ENCODE assay signal across 13 cellular contexts in genomic region chr13:113819731-113820715, GRCh38. TPM values are rescaled to one million over a fixed set of nuclear protein-coding genes. Genes with fewer than 3 reads are reported as not detected.
DNase-seq lines count a peak whose midpoint lies in the region; ATAC-seq and TF ChIP-seq lines count a peak whose summit lies in the region.
"Had no signal": no experiment of that assay in that cellular context is flagged by ENCODE, and none has a peak within 500 bp of the region (broad histone marks: within the 10 kb centered on the region; RNA-seq: fewer than 3 reads in every experiment).

No MANE protein-coding gene starts in this region.

- H3K18ac ChIP-seq in H9 (ENCODE audit: insufficient read length, low read depth, low read length): no peak overlapping the region

- no peak overlapping the region for H3T11ph ChIP-seq in H9 (ENCODE audit: low read length)

- no peaks in the 10 kb centered on the region for H3K79me2 ChIP-seq in H9 (ENCODE audit: insufficient read depth, low read length)

- H2BK120ac ChIP-seq in H9 (ENCODE audit: low read depth, low read length, poor library complexity, severe bottlenecking): no peak overlapping the region

- no peak overlapping the region for H2BK5ac ChIP-seq in H9 (ENCODE audit: insufficient read length, low read length)

- H3K4me3 Mint-ChIP-seq in H9 (no peak overlapping the region), T-cell (no peak overlapping the region), type B pancreatic cell (no peak overlapping the region)
- H3K4me3 Mint-ChIP-seq in CD8-positive, alpha-beta T cell: no peak overlapping the region
- H3K4me3 Mint-ChIP-seq: GM23338; T-helper 1 cell treated with Interleukin-12 subunit alpha and Interleukin-12 subunit beta and Interleukin-4 antibody, amounts not matched to agents 30 μg/mL and 1 μg/mL, for 36 hours had no signal

- peak overlapping the region; percentile 13; the same call in 1 of the 2 replicates for H3K14ac ChIP-seq in H9 (ENCODE audit: insufficient read depth, low read length)

- no peak for ATAC-seq in CD8-positive, alpha-beta T cell
- no peak for ATAC-seq in T-cell (replicated peaks in 1 of 4)
- ATAC-seq: GM23338 had no signal

- H4K91ac ChIP-seq in H9 (ENCODE audit: insufficient read length, low read depth, low read length): no peak overlapping the region

- no peak overlapping the region for H3K9ac ChIP-seq in H9 (ENCODE audit: extremely low read depth, insufficient read length, low read length)
- H3K9ac ChIP-seq in stomach smooth muscle (ENCODE audit: low read length in 2 of 2): no peak overlapping the region

- H3K27ac ChIP-seq in H9 (ENCODE audit: insufficient read length, low read depth, low read length) (no peak overlapping the region), breast epithelium (peak overlapping the region; percentile 90 to 94), layer of hippocampus (ENCODE audit: low read depth, low read length) (peak overlapping the region; percentile 77), stomach smooth muscle (ENCODE audit: low read length) (peak overlapping the region; percentile 84)
- H3K27ac ChIP-seq in CD8-positive, alpha-beta T cell (ENCODE audit: low read depth, low read length): no peak overlapping the region

- DNase-seq in H9 (no peak), breast epithelium (ENCODE audit: low spot score in 2 of 2) (no peak), T-cell (no peak), type B pancreatic cell (ENCODE audit: extremely low spot score, unreplicated experiment) (no peak)
- no peak for DNase-seq in activated T-cell treated with anti-CD3 and anti-CD28 coated beads, Interleukin-2, amount 50 U/mL, for 1 hour
- DNase-seq in CD8-positive, alpha-beta T cell: no peak
- DNase-seq: activated CD4-positive, alpha-beta T cell treated with anti-CD3 and anti-CD28 coated beads, Interleukin-2, amount 50 U/mL, for 1 hour; activated effector memory CD4-positive, alpha-beta T cell treated with Interleukin-2 at 50 U/mL for 16 hours had no signal

- H3K27me3 Mint-ChIP-seq in H9 (ENCODE audit: low read depth) (no peaks in the 10 kb centered on the region), T-cell (no peaks in the 10 kb centered on the region), type B pancreatic cell (peaks cover 2% of the 10 kb centered on the region)
- peaks cover 2% of the 10 kb centered on the region for H3K27me3 Mint-ChIP-seq in CD8-positive, alpha-beta T cell (ENCODE audit: low read depth)

- H3K9me3 Mint-ChIP-seq in H9 (peaks cover 0 to 2% of the 10 kb centered on the region in 2 experiments; a peak in 1 of 5 replicates), T-cell (no peaks in the 10 kb centered on the region), type B pancreatic cell (no peaks in the 10 kb centered on the region)
- H3K9me3 Mint-ChIP-seq in CD8-positive, alpha-beta T cell: no peaks in the 10 kb centered on the region
- H3K9me3 Mint-ChIP-seq: T-helper 1 cell treated with Interleukin-12 subunit alpha and Interleukin-12 subunit beta and Interleukin-4 antibody, amounts not matched to agents 30 μg/mL and 1 μg/mL, for 36 hours had no signal

- intact Hi-C loops in breast epithelium (cut with DNase I; ENCODE audit: low total_unique reads): loop anchor here (10.0 kb wide), 1 partner anchor 125 kb away; no protein-coding TSS in a partner anchor
- intact Hi-C loops in CD8-positive, alpha-beta T cell (cut with DNase I, micrococcal nuclease): loop anchor here (5.0 to 10.0 kb wide), 3 partner anchors 182 to 247 kb away; no protein-coding TSS in a partner anchor

- no peaks in the 10 kb centered on the region for H3K79me1 ChIP-seq in H9 (ENCODE audit: insufficient read depth, low read depth, low read length, poor library complexity, severe bottlenecking)

- H3K4ac ChIP-seq in H9 (ENCODE audit: low read depth, low read length): no peak overlapping the region

- no peak overlapping the region for H2AK5ac ChIP-seq in H9 (ENCODE audit: insufficient read length, low read length)

- no peak overlapping the region for H2BK15ac ChIP-seq in H9 (ENCODE audit: low read depth, low read length)

- no peaks in the 10 kb centered on the region for H3K23me2 ChIP-seq in H9 (ENCODE audit: insufficient read length, low read depth, low read length, poor library complexity, severe bottlenecking)

- no peak overlapping the region for H3K56ac ChIP-seq in H9 (ENCODE audit: insufficient read length, low read depth, low read length)

- no peak overlapping the region for H2BK12ac ChIP-seq in H9 (ENCODE audit: insufficient read length, low read depth, low read length)

- TF ChIP-seq CTCF in H9 (conservative IDR thresholded peaks at IDR 0.05): no peak
- no peak for TF ChIP-seq CTCF in breast epithelium (IDR thresholded peaks at IDR 0.05)
- TF ChIP-seq CTCF in CD8-positive, alpha-beta T cell (IDR thresholded peaks at IDR 0.05): no peak
- no peak for TF ChIP-seq CTCF in type B pancreatic cell (conservative IDR thresholded peaks at IDR 0.05)

- no peaks in the 10 kb centered on the region for H3K9me3 ChIP-seq in H9 (ENCODE audit: control insufficient read depth, low read depth, low read length)
- H3K9me3 ChIP-seq in breast epithelium: no peaks in the 10 kb centered on the region
- no peaks in the 10 kb centered on the region for H3K9me3 ChIP-seq in stomach smooth muscle (ENCODE audit: control insufficient read depth in 2 of 2, low read length in 2 of 2)
- no peaks in the 10 kb centered on the region for H3K9me3 ChIP-seq in CD8-positive, alpha-beta T cell (ENCODE audit: low read length)
- H3K9me3 ChIP-seq: MG63 had no signal

- H3K27me3 ChIP-seq in H9 (ENCODE audit: insufficient read depth, low read length): no peaks in the 10 kb centered on the region
- no peaks in the 10 kb centered on the region for H3K27me3 ChIP-seq in breast epithelium
- no peaks in the 10 kb centered on the region for H3K27me3 ChIP-seq in layer of hippocampus (ENCODE audit: control insufficient read depth, insufficient read depth, low read length)
- no peaks in the 10 kb centered on the region for H3K27me3 ChIP-seq in stomach smooth muscle (ENCODE audit: control insufficient read depth in 1 of 2, insufficient read depth in 2 of 2, low read length in 2 of 2)
- H3K27me3 ChIP-seq in CD8-positive, alpha-beta T cell (ENCODE audit: insufficient read depth, low read length): no peaks in the 10 kb centered on the region
- H3K27me3 ChIP-seq: MG63 had no signal

- CTCF ChIA-PET in CD8-positive, alpha-beta T cell (lab: Charles Lee): no interaction called here
- CTCF ChIA-PET in T-cell (lab: Charles Lee): no interaction called here

- H2AFZ ChIP-seq in H9 (ENCODE audit: low read length): no peak overlapping the region
- H2AFZ ChIP-seq: GM23338 had no signal

- H3K4me1 ChIP-seq in H9 (ENCODE audit: insufficient read depth, low read length) (no peaks in the 10 kb centered on the region), breast epithelium (peaks cover 15 to 36% of the 10 kb centered on the region in 2 donors), stomach smooth muscle (ENCODE audit: control insufficient read depth, insufficient read depth, low read length) (peaks cover 58% of the 10 kb centered on the region)
- H3K4me1 ChIP-seq in CD8-positive, alpha-beta T cell (ENCODE audit: insufficient read depth, low read length): peaks cover 10% of the 10 kb centered on the region

- H3K27ac Mint-ChIP-seq in H9: no peak overlapping the region
- no peak overlapping the region for H3K27ac Mint-ChIP-seq in CD8-positive, alpha-beta T cell
- no peak overlapping the region for H3K27ac Mint-ChIP-seq in T-cell
- no peak overlapping the region for H3K27ac Mint-ChIP-seq in type B pancreatic cell
- H3K27ac Mint-ChIP-seq: GM23338; T-helper 1 cell treated with Interleukin-12 subunit alpha and Interleukin-12 subunit beta and Interleukin-4 antibody, amounts not matched to agents 30 μg/mL and 1 μg/mL, for 36 hours had no signal

- POLR2A ChIA-PET in CD8-positive, alpha-beta T cell (lab: Charles Lee): no interaction called here
- POLR2A ChIA-PET in T-cell (lab: Charles Lee): no interaction called here

- H3K36me3 Mint-ChIP-seq in H9 (ENCODE audit: insufficient read depth in 1 of 3, low read depth in 3 of 3): peaks cover 3 to 22% (median 17%) of the 10 kb centered on the region in 3 experiments; a peak in 6 of 7 replicates
- peaks cover 2% of the 10 kb centered on the region for H3K36me3 Mint-ChIP-seq in CD8-positive, alpha-beta T cell
- H3K36me3 Mint-ChIP-seq in T-cell: no peaks in the 10 kb centered on the region
- no peaks in the 10 kb centered on the region for H3K36me3 Mint-ChIP-seq in type B pancreatic cell

- H2BK20ac ChIP-seq in H9 (ENCODE audit: low read depth, low read length, poor library complexity, severe bottlenecking): no peak overlapping the region

- TF ChIP-seq POLR2A in breast epithelium (IDR thresholded peaks at IDR 0.05): no peak

- no peak overlapping the region for H3K23ac ChIP-seq in H9 (ENCODE audit: insufficient read length, low read depth, low read length)

- H4K8ac ChIP-seq in H9 (replicated peaks; ENCODE audit: insufficient read length, low read depth, low read length): peak overlapping the region; percentile 34

- H3K4me1 Mint-ChIP-seq in H9 (peaks cover 3 to 8% of the 10 kb centered on the region in 2 experiments; a peak in 3 of 4 replicates), T-cell (peaks cover 22 to 25% (median 25%) of the 10 kb centered on the region in 3 donors), type B pancreatic cell (ENCODE audit: unreplicated experiment) (peaks cover 13% of the 10 kb centered on the region)
- peaks cover 22% of the 10 kb centered on the region for H3K4me1 Mint-ChIP-seq in CD8-positive, alpha-beta T cell (ENCODE audit: low read depth)
- H3K4me1 Mint-ChIP-seq: GM23338 had no signal

- H4K5ac ChIP-seq in H9 (ENCODE audit: insufficient read length, low read depth, low read length): no peak overlapping the region

- H4K20me1 ChIP-seq in H9 (ENCODE audit: control insufficient read depth, insufficient read depth, insufficient read length): no peaks in the 10 kb centered on the region

- peak overlapping the region in 2 of 3 donors; percentile 26 to 61 for H3K4me3 ChIP-seq in breast epithelium
- peak overlapping the region in 1 of 2 donors; percentile 58 for H3K4me3 ChIP-seq in stomach smooth muscle (ENCODE audit: low read length in 2 of 2)
- no peak overlapping the region for H3K4me3 ChIP-seq in CD8-positive, alpha-beta T cell (ENCODE audit: low read depth, low read length)
- H3K4me3 ChIP-seq: GM23338, MG63 had no signal

- no CpG with 5 or more reads among the region's 52 CpGs for WGBS in H9 (ENCODE audit: extremely low coverage, insufficient read length, low lambda C conversion rate)

- H3K36me3 ChIP-seq in breast epithelium: no peaks in the 10 kb centered on the region
- peaks cover 5 to 9% of the 10 kb centered on the region in 2 donors for H3K36me3 ChIP-seq in stomach smooth muscle (ENCODE audit: control insufficient read depth in 2 of 2, insufficient read depth in 2 of 2, low read length in 2 of 2)
- H3K36me3 ChIP-seq in CD8-positive, alpha-beta T cell (ENCODE audit: insufficient read depth, low read length): no peaks in the 10 kb centered on the region

- H3K4me2 ChIP-seq in H9 (ENCODE audit: insufficient read depth, insufficient read length, low read length): no peak overlapping the region
- H3K4me2 ChIP-seq: GM23338 had no signal

RNA-seq across cellular contexts. Expression of gene GAS6, which starts 43.9 kb away (rescaled TPM):
- 19.5 and 20.5 TPM in 2 replicates for total RNA-seq in H9 (2021)
- 100 to 1,000 TPM in 2 of 3 donors, 10 to 100 TPM in 1; 85.9 to 146 (median 103) TPM for total RNA-seq in breast epithelium
- total RNA-seq in CD8-positive, alpha-beta T cell: 1 to 10 TPM; 1.2 TPM
- 10 to 100 TPM in 1 of 5 donors, 1 to 10 TPM in 4; 1.1 to 10.2 (median 4.7) TPM for total RNA-seq in T-cell
- 42.9 and 102 TPM in 2 replicates for total RNA-seq in type B pancreatic cell (ENCODE audit: low replicate concordance)

Comparison
In these comparisons a context has a peak if more than half of its experiments do, and no peak if none do; other contexts are left out.
1. H3K27ac ChIP-seq: peak in breast epithelium (2 of 2), layer of hippocampus (single experiment) and stomach smooth muscle (single experiment); none in H9 (single experiment) and CD8-positive, alpha-beta T cell (single experiment).